In the genomic region with DNA sequence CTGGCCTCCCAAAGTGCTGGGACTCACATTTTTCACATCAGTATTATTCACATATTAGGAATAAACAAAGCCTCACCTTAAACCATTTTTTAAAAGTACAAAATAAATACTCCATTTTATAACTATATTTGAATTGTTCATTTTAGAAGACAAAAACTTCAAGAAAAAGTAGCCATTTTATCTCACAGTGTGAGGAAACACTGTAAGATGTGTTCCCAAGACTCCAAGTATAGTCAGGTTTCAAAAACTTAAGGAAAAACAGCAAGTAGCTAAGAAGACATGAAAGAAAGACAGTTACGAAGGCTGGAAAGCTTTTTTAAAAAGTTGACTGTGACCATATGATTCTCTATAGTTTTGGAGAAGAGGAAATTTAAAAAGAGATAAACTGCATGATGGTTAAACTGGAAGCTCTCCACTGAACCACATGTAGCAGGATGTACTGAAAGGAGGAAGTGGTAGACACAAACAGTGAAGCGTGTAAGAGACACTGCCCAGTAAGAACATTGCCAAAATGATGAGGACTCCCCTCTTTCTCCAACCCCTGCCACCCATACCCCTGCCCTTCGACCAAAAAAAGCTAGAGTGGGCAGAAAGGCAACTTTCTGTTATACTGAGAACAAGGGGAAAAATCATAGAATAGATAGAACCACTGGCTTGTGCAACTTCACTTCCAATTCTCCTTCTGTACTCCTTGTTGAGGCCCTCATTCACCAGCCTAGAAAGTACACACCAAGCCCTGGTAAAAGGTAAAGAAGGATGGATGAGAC, we compare ENCODE assay signal across 9 cellular contexts. TPM values are rescaled to one million over a fixed set of nuclear protein-coding genes. Genes with fewer than 3 reads are reported as not detected.
DNase-seq lines count a peak whose midpoint lies in the region; ATAC-seq and TF ChIP-seq lines count a peak whose summit lies in the region.
"Had no signal": no experiment of that assay in that cellular context is flagged by ENCODE, and none has a peak within 500 bp of the region (broad histone marks: within the 10 kb centered on the region; RNA-seq: fewer than 3 reads in every experiment).

No MANE protein-coding gene starts in this region.

- H3K27ac ChIP-seq in right cardiac atrium (ENCODE audit: low read length), result no peak overlapping the region
- H3K27ac ChIP-seq in upper lobe of right lung, result peak overlapping the region; percentile 59

- no peaks in the 10 kb centered on the region for H3K27me3 Mint-ChIP-seq in T-helper 17 cell

- intact Hi-C loops in left ventricle myocardium superior (cut with micrococcal nuclease), result no loop called here
- intact Hi-C loops in right cardiac atrium (cut with DNase I), result no loop called here
- intact Hi-C loops in upper lobe of right lung (cut with DNase I), result no loop called here

- peaks cover 6% of the 10 kb centered on the region for H3K36me3 Mint-ChIP-seq in T-helper 17 cell (ENCODE audit: low read depth)

- no peak for TF ChIP-seq CTCF in upper lobe of right lung (IDR thresholded peaks at IDR 0.05)

- H3K4me1 Mint-ChIP-seq in T-helper 17 cell, result peaks cover 24% of the 10 kb centered on the region

- peaks cover 81% of the 10 kb centered on the region for H3K36me3 ChIP-seq in upper lobe of right lung

- H3K4me1 ChIP-seq in right cardiac atrium (ENCODE audit: control insufficient read depth, insufficient read depth, low read length), result no peaks in the 10 kb centered on the region
- H3K4me1 ChIP-seq in upper lobe of right lung, result no peaks in the 10 kb centered on the region

- no peak overlapping the region for H3K4me3 ChIP-seq in right cardiac atrium (ENCODE audit: low read length)
- H3K4me3 ChIP-seq in upper lobe of right lung, result no peak overlapping the region

- peak overlapping the region; percentile 87 for H3K27ac Mint-ChIP-seq in T-helper 17 cell

- H3K27me3 ChIP-seq in right cardiac atrium (ENCODE audit: control insufficient read depth, insufficient read depth) (no peaks in the 10 kb centered on the region), upper lobe of right lung (no peaks in the 10 kb centered on the region)

- H3K4me3 Mint-ChIP-seq in T-helper 17 cell, result peak overlapping the region; percentile 43

- 84% methylated on average over 3 of the region's 3 CpGs for WGBS in right cardiac atrium

- ATAC-seq in left ventricle myocardium superior, result peak; percentile 29
- ATAC-seq in right cardiac atrium, result no peak
- ATAC-seq in HG03045 (IDR thresholded peaks at IDR 0.05; ENCODE audit: unreplicated experiment), result peak; percentile 70
- ATAC-seq in T-helper 17 cell, result peak; percentile 98
- peak; percentile 65 for ATAC-seq in upper lobe of right lung

- H3K9me3 ChIP-seq in right cardiac atrium (ENCODE audit: control insufficient read depth, low read length) (no peaks in the 10 kb centered on the region), T-helper 17 cell (ENCODE audit: control insufficient read depth, low read length, poor library complexity, severe bottlenecking) (no peaks in the 10 kb centered on the region), upper lobe of right lung (no peaks in the 10 kb centered on the region)

- no peak for DNase-seq in left ventricle myocardium superior
- DNase-seq in right cardiac atrium, result no peak
- no peak for DNase-seq in T-helper 17 cell
- DNase-seq in upper lobe of right lung, result no peak
- DNase-seq in NCI-H345 (lab: John Stamatoyannopoulos, UW), result no peak
- no peak for DNase-seq in activated CD4-positive, alpha-beta T cell treated with anti-CD3 and anti-CD28 coated beads for 1 hour
- DNase-seq in NCI-H2196 treated with DMSO at 0.1 percent for 48 hours (lab: John Stamatoyannopoulos, UW; ENCODE audit: unreplicated experiment), result no peak
- DNase-seq: NCI-H510A had no signal

RNA-seq across cellular contexts. Expression of a gene that starts 6.2 kb away (rescaled TPM):
- total RNA-seq in left ventricle myocardium superior (18.9 TPM), right cardiac atrium (10 to 100 TPM; 21.1 to 28.5 (median 22.5) TPM), T-helper 17 cell (10 to 100 TPM; 68.1 to 84.5 TPM), upper lobe of right lung (38.0 TPM)
- 6.7 TPM for polyA plus RNA-seq in right cardiac atrium

RNA-seq across cellular contexts. Expression of a gene that starts 21.8 kb away (rescaled TPM):
- 93.4 TPM for total RNA-seq in left ventricle myocardium superior
- total RNA-seq in right cardiac atrium, result 10 to 100 TPM; 63.8 to 67.5 (median 65.2) TPM
- 51.4 TPM for polyA plus RNA-seq in right cardiac atrium
- 10 to 100 TPM; 53.5 to 56.2 TPM for total RNA-seq in T-helper 17 cell
- 55.3 TPM for total RNA-seq in upper lobe of right lung

RNA-seq across cellular contexts. Expression of a gene that starts 26.4 kb away (rescaled TPM):
- 214 TPM for total RNA-seq in left ventricle myocardium superior
- 100 to 1,000 TPM; 162 to 233 (median 227) TPM for total RNA-seq in right cardiac atrium
- 261 TPM for polyA plus RNA-seq in right cardiac atrium
- 100 to 1,000 TPM; 112 to 118 TPM for total RNA-seq in T-helper 17 cell
- 132 TPM for total RNA-seq in upper lobe of right lung

RNA-seq across cellular contexts. Expression of a gene that starts 44.9 kb away (rescaled TPM):
- total RNA-seq in left ventricle myocardium superior (17.1 TPM), right cardiac atrium (100 to 1,000 TPM in 1 of 4 donors, 10 to 100 TPM in 3; 47.5 to 112 (median 56.6) TPM), T-helper 17 cell (10 to 100 TPM; 11.8 to 18.1 TPM), upper lobe of right lung (36.4 TPM)
- polyA plus RNA-seq in right cardiac atrium, result 26.1 TPM

Comparison
In these comparisons a context has a peak if more than half of its experiments do, and no peak if none do; other contexts are left out.
1. ATAC-seq: peak in left ventricle myocardium superior (single experiment), HG03045 (single experiment), T-helper 17 cell (single experiment) and upper lobe of right lung (single experiment); none in right cardiac atrium (0 of 2).